In genomic region chr6:132194529-132194928, GRCh38 we compare ENCODE assay signal across 28 cellular contexts.
"Had no signal": no experiment of that assay in that cellular context is flagged by ENCODE, and none has a peak within 500 bp of the region (broad histone marks: within the 10 kb centered on the region; RNA-seq: fewer than 3 reads in every experiment).

No MANE protein-coding gene starts in this region.

- H3K4me3 Mint-ChIP-seq: dendritic cell treated with granulocyte-macrophage colony-stimulating factor and Interleukin-4, amounts not matched to agents 40 ng/mL and 50 ng/mL, for 4 days; endodermal cell; mesothelial cell of epicardium; naive B cell; natural killer cell treated with Interleukin-12 subunit alpha and Interleukin-12 subunit beta and Interleukin-15 and Interleukin-18, amount 100 ng/mL, for 72 hours; neural crest cell; stimulated activated naive CD8-positive, alpha-beta T cell treated with anti-CD3 and anti-CD28 coated beads, Interleukin-15, amount 100 ng/mL, for 72 hours had no signal

- DNase-seq: effector CD8-positive, alpha-beta T cell; endodermal cell; foreskin fibroblast; gastrocnemius medialis; head of caudate nucleus; left ventricle myocardium superior; mesenchymal stem cell; mucosa of descending colon; naive B cell; right lobe of liver; small intestine; stimulated activated CD4-positive, alpha-beta T cell treated with anti-CD3 and anti-CD28 coated beads, Interleukin-15, amount 100 ng/mL, for 24 hours; stimulated activated CD4-positive, alpha-beta T cell treated with anti-CD3 and anti-CD28 coated beads, Interleukin-2, amount 100 ng/mL, for 48 hours; stimulated activated naive CD4-positive, alpha-beta T cell; stimulated activated naive CD8-positive, alpha-beta T cell treated with anti-CD3 and anti-CD28 coated beads, Interleukin-15, amount 100 ng/mL, for 72 hours; thyroid gland; trophoblast cell had no signal

- H3K79me2 ChIP-seq: parathyroid adenoma had no signal

- H2AFZ ChIP-seq: parathyroid adenoma had no signal

- ATAC-seq: esophagus mucosa; gastrocnemius medialis; left ventricle myocardium superior; mucosa of descending colon; natural killer cell treated with Interleukin-12 subunit alpha and Interleukin-12 subunit beta and Interleukin-15 and Interleukin-18, amount 100 ng/mL, for 72 hours; right lobe of liver; stimulated activated naive CD8-positive, alpha-beta T cell treated with anti-CD3 and anti-CD28 coated beads, Interleukin-15, amount 100 ng/mL, for 72 hours had no signal

- H3K9me3 Mint-ChIP-seq: natural killer cell treated with Interleukin-12 subunit alpha and Interleukin-12 subunit beta and Interleukin-15 and Interleukin-18, amount 100 ng/mL, for 72 hours; stimulated activated naive CD8-positive, alpha-beta T cell treated with anti-CD3 and anti-CD28 coated beads, Interleukin-15, amount 100 ng/mL, for 72 hours had no signal

- H3K4me1 ChIP-seq: gastrocnemius medialis, parathyroid adenoma, right lobe of liver, suprapubic skin, thyroid gland had no signal

- H3K4me3 ChIP-seq: gastrocnemius medialis, mucosa of descending colon, right lobe of liver, suprapubic skin, thyroid gland had no signal

- H3K36me3 Mint-ChIP-seq: mesothelial cell of epicardium; naive B cell; natural killer cell treated with Interleukin-12 subunit alpha and Interleukin-12 subunit beta and Interleukin-15 and Interleukin-18, amount 100 ng/mL, for 72 hours had no signal

- H3K27me3 ChIP-seq: gastrocnemius medialis, neutrophil, right lobe of liver, suprapubic skin, thyroid gland had no signal

- H3K27ac ChIP-seq: epithelial cell of prostate, gastrocnemius medialis, neutrophil, parathyroid adenoma, right lobe of liver, suprapubic skin, thyroid gland had no signal

- H3K9ac ChIP-seq: parathyroid adenoma had no signal

- H3K9me3 ChIP-seq: gastrocnemius medialis, mucosa of descending colon, neutrophil, right lobe of liver, suprapubic skin, thyroid gland had no signal

- H3K27me3 Mint-ChIP-seq: dendritic cell treated with granulocyte-macrophage colony-stimulating factor and Interleukin-4, amounts not matched to agents 40 ng/mL and 50 ng/mL, for 4 days; naive B cell; natural killer cell treated with Interleukin-12 subunit alpha and Interleukin-12 subunit beta and Interleukin-15 and Interleukin-18, amount 100 ng/mL, for 72 hours; progenitor cell of endocrine pancreas; stimulated activated naive CD8-positive, alpha-beta T cell treated with anti-CD3 and anti-CD28 coated beads, Interleukin-15, amount 100 ng/mL, for 72 hours had no signal

- H3K4me1 Mint-ChIP-seq: endodermal cell; mesothelial cell of epicardium; naive B cell; stimulated activated naive CD8-positive, alpha-beta T cell treated with anti-CD3 and anti-CD28 coated beads, Interleukin-15, amount 100 ng/mL, for 72 hours had no signal

- FAIRE-seq: keratinocyte had no signal

- H3K36me3 ChIP-seq: gastrocnemius medialis, neutrophil, right lobe of liver, suprapubic skin, thyroid gland had no signal

- H3K27ac Mint-ChIP-seq: dendritic cell treated with granulocyte-macrophage colony-stimulating factor and Interleukin-4, amounts not matched to agents 40 ng/mL and 50 ng/mL, for 4 days; endodermal cell; mesothelial cell of epicardium; naive B cell; natural killer cell treated with Interleukin-12 subunit alpha and Interleukin-12 subunit beta and Interleukin-15 and Interleukin-18, amount 100 ng/mL, for 72 hours; progenitor cell of endocrine pancreas; stimulated activated naive CD8-positive, alpha-beta T cell treated with anti-CD3 and anti-CD28 coated beads, Interleukin-15, amount 100 ng/mL, for 72 hours had no signal
